25 cellular contexts compared by ENCODE assay signal in genomic region chr3:196335004-196335403, GRCh38. TPM values are rescaled to one million over a fixed set of nuclear protein-coding genes. Genes with fewer than 3 reads are reported as not detected.
"Had no signal": no experiment of that assay in that cellular context is flagged by ENCODE, and none has a peak within 500 bp of the region (broad histone marks: within the 10 kb centered on the region; RNA-seq: fewer than 3 reads in every experiment).

No MANE protein-coding gene starts in this region.

- H3K4me1 ChIP-seq: lower lobe of right lung had no signal

- DNase-seq: dermis blood vessel endothelial cell; dorsolateral prefrontal cortex; effector CD4-positive, alpha-beta T cell; effector memory CD4-positive, alpha-beta T cell; erythroblast; esophagus squamous epithelium; foreskin fibroblast; foreskin melanocyte; gastrocnemius medialis; glutamatergic neuron; head of caudate nucleus; heart right ventricle; hippocampal formation; left cardiac atrium; left lung; left ventricle myocardium superior; lower lobe of right lung; mesendoderm; midbrain had no signal

- ATAC-seq: esophagus mucosa, gastrocnemius medialis, heart right ventricle, left cardiac atrium, left lung, left ventricle myocardium superior had no signal

- H3K27ac ChIP-seq: coronary artery, dorsolateral prefrontal cortex, epithelial cell of prostate, esophagus squamous epithelium, gastrocnemius medialis, heart right ventricle, left lung, lower lobe of right lung had no signal

- H3K9me3 ChIP-seq: esophagus squamous epithelium, gastrocnemius medialis, left lung, lower lobe of right lung had no signal

- H3K4me3 ChIP-seq: coronary artery, dorsolateral prefrontal cortex, esophagus squamous epithelium, gastrocnemius medialis, heart right ventricle, left lung, lower lobe of right lung had no signal

- H3K36me3 ChIP-seq: esophagus squamous epithelium, gastrocnemius medialis, heart right ventricle, left lung, lower lobe of right lung had no signal

RNA-seq across cellular contexts. Expression of gene TM4SF19, which starts 3.2 kb away (rescaled TPM):
- total RNA-seq: cerebellum, dermis blood vessel endothelial cell, left cardiac atrium, left ventricle myocardium superior, lung microvascular endothelial cell, mucosa of gallbladder had no signal
